In the genomic region with DNA sequence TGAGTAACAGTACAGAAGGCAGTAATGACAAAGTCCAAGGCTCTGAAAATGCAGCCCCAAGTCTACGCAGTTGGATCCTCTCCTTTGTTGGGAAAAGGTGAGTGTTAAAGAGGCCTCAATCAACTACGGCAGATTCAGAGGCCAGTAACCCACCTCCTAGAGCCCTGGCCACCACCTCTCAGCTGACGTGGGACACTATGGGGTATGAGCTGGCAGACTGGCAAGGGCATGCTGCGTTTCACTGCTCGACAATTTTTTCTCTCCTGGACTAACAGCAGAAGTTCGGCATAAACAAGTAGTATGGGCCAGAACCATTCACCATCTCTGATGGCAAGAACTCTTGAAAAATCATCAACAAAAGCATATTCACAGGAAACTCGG, we compare ENCODE assay signal across 25 cellular contexts. TPM values are rescaled to one million over a fixed set of nuclear protein-coding genes. Genes with fewer than 3 reads are reported as not detected.
DNase-seq lines count a peak whose midpoint lies in the region; ATAC-seq and TF ChIP-seq lines count a peak whose summit lies in the region.
"Had no signal": no experiment of that assay in that cellular context is flagged by ENCODE, and none has a peak within 500 bp of the region (broad histone marks: within the 10 kb centered on the region; RNA-seq: fewer than 3 reads in every experiment).

No MANE protein-coding gene starts in this region.

- H3K4me3 ChIP-seq in HEK293 (ENCODE audit: low read depth, low read length) (no peak overlapping the region), esophagus muscularis mucosa (no peak overlapping the region), right cardiac atrium (ENCODE audit: low read length) (no peak overlapping the region), gastrocnemius medialis (no peak overlapping the region), mesendoderm (ENCODE audit: low read length) (no peak overlapping the region)

- H3K4me3 Mint-ChIP-seq in WTC11 = no peak overlapping the region
- H3K4me3 Mint-ChIP-seq: activated CD4-positive, alpha-beta memory T cell treated with anti-CD3 and anti-CD28 coated beads for 36 hours; activated naive CD8-positive, alpha-beta T cell treated with anti-CD3 and anti-CD28 coated beads, Interleukin-2, amount 50 U/mL, for 24 hours; activated T-cell treated with anti-CD3 and anti-CD28 coated beads, Interleukin-2, amount 50 U/mL, for 72 hours; CD4-positive, alpha-beta memory T cell; central memory CD8-positive, alpha-beta T cell; memory B cell; stimulated activated naive CD8-positive, alpha-beta T cell treated with anti-CD3 and anti-CD28 coated beads, Interleukin-15, Interleukin-2, amounts not matched to agents 100 ng/mL and 50 ng/mL, for 24 hours had no signal

- H3K56ac ChIP-seq in mesendoderm (ENCODE audit: low read length) = no peak overlapping the region

- H3K9me3 ChIP-seq in HEK293 (ENCODE audit: control insufficient read depth, insufficient read depth, low read depth, low read length) = no peaks in the 10 kb centered on the region
- H3K9me3 ChIP-seq in esophagus muscularis mucosa = no peaks in the 10 kb centered on the region
- no peaks in the 10 kb centered on the region for H3K9me3 ChIP-seq in right cardiac atrium (ENCODE audit: control insufficient read depth, low read length)
- H3K9me3 ChIP-seq in gastrocnemius medialis = no peaks in the 10 kb centered on the region

- no peak overlapping the region for H3K18ac ChIP-seq in mesendoderm (ENCODE audit: low read length)

- peaks cover 64 to 70% of the 10 kb centered on the region in 2 experiments for H3K36me3 ChIP-seq in HEK293 (ENCODE audit: control insufficient read depth in 2 of 2, insufficient read depth in 1 of 2, low read length in 2 of 2)
- H3K36me3 ChIP-seq in esophagus muscularis mucosa = peaks cover 4 to 70% (median 56%) of the 10 kb centered on the region in 4 donors
- H3K36me3 ChIP-seq in gastrocnemius medialis = peaks cover 0 to 30% of the 10 kb centered on the region in 2 donors
- peaks cover 10% of the 10 kb centered on the region for H3K36me3 ChIP-seq in mesendoderm (ENCODE audit: control insufficient read depth, insufficient read depth, low read length)

- H3K27me3 Mint-ChIP-seq in WTC11 (ENCODE audit: low read depth) = no peaks in the 10 kb centered on the region
- H3K27me3 Mint-ChIP-seq: activated CD4-positive, alpha-beta memory T cell treated with anti-CD3 and anti-CD28 coated beads for 36 hours; activated naive CD8-positive, alpha-beta T cell treated with anti-CD3 and anti-CD28 coated beads, Interleukin-2, amount 50 U/mL, for 24 hours; CD4-positive, alpha-beta memory T cell; central memory CD8-positive, alpha-beta T cell; memory B cell; progenitor cell of endocrine pancreas; stimulated activated naive CD8-positive, alpha-beta T cell treated with anti-CD3 and anti-CD28 coated beads, Interleukin-15, Interleukin-2, amounts not matched to agents 100 ng/mL and 50 ng/mL, for 24 hours had no signal

- no peak overlapping the region for H2BK15ac ChIP-seq in mesendoderm (replicated peaks; ENCODE audit: low read depth)

- WGBS in esophagus muscularis mucosa = 78% methylated on average over 5 of the region's 7 CpGs
- WGBS in right cardiac atrium = 76% methylated on average over 7 of the region's 7 CpGs
- WGBS in mesendoderm (ENCODE audit: extremely low coverage, insufficient coverage, low lambda C conversion rate) = no CpG with 5 or more reads among the region's 7 CpGs

- no peaks in the 10 kb centered on the region for H3K27me3 ChIP-seq in esophagus muscularis mucosa
- H3K27me3 ChIP-seq in right cardiac atrium (ENCODE audit: control insufficient read depth, insufficient read depth) = no peaks in the 10 kb centered on the region
- no peaks in the 10 kb centered on the region for H3K27me3 ChIP-seq in gastrocnemius medialis
- H3K27me3 ChIP-seq in mesendoderm (ENCODE audit: insufficient read depth, low read length, poor library complexity) = no peaks in the 10 kb centered on the region

- no peaks in the 10 kb centered on the region for H3K9me3 Mint-ChIP-seq in WTC11
- H3K9me3 Mint-ChIP-seq: activated CD4-positive, alpha-beta memory T cell treated with anti-CD3 and anti-CD28 coated beads for 36 hours; activated naive CD8-positive, alpha-beta T cell treated with anti-CD3 and anti-CD28 coated beads, Interleukin-2, amount 50 U/mL, for 24 hours; activated T-cell treated with anti-CD3 and anti-CD28 coated beads, Interleukin-2, amount 50 U/mL, for 72 hours; central memory CD8-positive, alpha-beta T cell; memory B cell; stimulated activated naive CD8-positive, alpha-beta T cell treated with anti-CD3 and anti-CD28 coated beads, Interleukin-15, Interleukin-2, amounts not matched to agents 100 ng/mL and 50 ng/mL, for 24 hours had no signal

- H3K79me1 ChIP-seq in mesendoderm (ENCODE audit: low read length) = peaks cover 1% of the 10 kb centered on the region

- in situ Hi-C loops in gastrocnemius medialis (cut with MboI; ENCODE audit: low sequenced_read_pairs in 4 of 4) = loop anchor here in 1 of 4 donors (10.0 kb wide), 1 partner anchor 94 kb away; no protein-coding TSS in a partner anchor

- no peak overlapping the region for H2AK5ac ChIP-seq in mesendoderm (ENCODE audit: low read length)

- no peak overlapping the region for H4K5ac ChIP-seq in mesendoderm (ENCODE audit: low read length)

- no peaks in the 10 kb centered on the region for H3K79me2 ChIP-seq in mesendoderm (ENCODE audit: control insufficient read depth, insufficient read depth, low read length)

- H3K4me1 ChIP-seq in HEK293 (ENCODE audit: control insufficient read depth, insufficient read depth, low read length) (no peaks in the 10 kb centered on the region), esophagus muscularis mucosa (peaks cover 13 to 27% (median 21%) of the 10 kb centered on the region in 4 donors), right cardiac atrium (ENCODE audit: control insufficient read depth, insufficient read depth, low read length) (peaks cover 2% of the 10 kb centered on the region), gastrocnemius medialis (peaks cover 17 to 24% of the 10 kb centered on the region in 2 donors), mesendoderm (ENCODE audit: control insufficient read depth, low read depth, low read length) (no peaks in the 10 kb centered on the region)

- TF ChIP-seq EP300 in esophagus muscularis mucosa (IDR thresholded peaks at IDR 0.05) = no peak

- H3K4ac ChIP-seq in mesendoderm (ENCODE audit: low read depth, low read length) = no peak overlapping the region

- no peaks in the 10 kb centered on the region for H3K4me1 Mint-ChIP-seq in WTC11

- H3K27ac ChIP-seq in HEK293 (ENCODE audit: extremely low read depth, low read depth, low read length) (0 out of 2 replicates have a peak overlapping the region, but pooled peaks have one; percentile 13), esophagus muscularis mucosa (replicated peaks in 1 of 4) (peak overlapping the region; percentile 69 to 85 (median 78)), right cardiac atrium (ENCODE audit: low read length) (peak overlapping the region; percentile 77), gastrocnemius medialis (peak overlapping the region; percentile 80 to 86 (median 83)), mesendoderm (ENCODE audit: low read depth, low read length) (no peak overlapping the region)

- H3K4me2 ChIP-seq in mesendoderm (ENCODE audit: low read length) = no peak overlapping the region

- ATAC-seq in right cardiac atrium = peak in 1 of 2 donors; percentile 13
- ATAC-seq in gastrocnemius medialis = no peak
- ATAC-seq in WTC11 = no peak
- ATAC-seq: activated naive CD8-positive, alpha-beta T cell treated with anti-CD3 and anti-CD28 coated beads, Interleukin-2, amount 50 U/mL, for 24 hours; activated T-cell treated with anti-CD3 and anti-CD28 coated beads, Interleukin-2, amount 50 U/mL, for 72 hours; PC-3 had no signal

- CTCF ChIA-PET in HEK293 (lab: Yijun Ruan, JAX) = interaction anchor here (0.6 to 7.5 kb wide), 10 partner anchors 8 to 176 kb away, joined by 3 to 172 read pairs (median 20); partner anchors contain the start of gene NCBP3
- CTCF ChIA-PET in WTC11 (lab: Charles Lee) = interaction anchor here (5.3 kb wide), 1 partner anchor 91 kb away, joined by 58 read pairs; no protein-coding TSS in a partner anchor

- DNase-seq in esophagus muscularis mucosa (ENCODE audit: extremely low spot score) (no peak), right cardiac atrium (no peak), gastrocnemius medialis (no peak), WTC11 (ENCODE audit: low spot score) (no peak), NCI-H2107 treated with DMSO at 0.1 percent for 48 hours (lab: John Stamatoyannopoulos, UW; ENCODE audit: unreplicated experiment) (no peak), mesendoderm (no peak)
- DNase-seq in stimulated activated CD4-positive, alpha-beta T cell treated with anti-CD3 and anti-CD28 coated beads, Interleukin-4, amount 100 ng/mL, for 24 hours = no peak
- DNase-seq: activated CD4-positive, alpha-beta memory T cell treated with anti-CD3 and anti-CD28 coated beads for 36 hours; activated CD4-positive, alpha-beta T cell treated with anti-CD3 and anti-CD28 coated beads for 1 hour; activated naive CD4-positive, alpha-beta T cell; activated naive CD8-positive, alpha-beta T cell treated with anti-CD3 and anti-CD28 coated beads, Interleukin-2, amount 50 U/mL, for 24 hours; activated T-cell treated with anti-CD3 and anti-CD28 coated beads, Interleukin-2, amount 50 U/mL, for 72 hours; AML-193; CD4-positive, alpha-beta memory T cell; Karpas-422; NCI-H1417; NCI-H2029; NCI-H526; PC-3; T-helper 2 cell had no signal

- TF ChIP-seq CTCF in HEK293 (tag by site-specific recombination; IDR thresholded peaks at IDR 0.05) (no peak), esophagus muscularis mucosa (IDR thresholded peaks at IDR 0.05) (no peak), gastrocnemius medialis (IDR thresholded peaks at IDR 0.05 in 4 of 5, conservative IDR thresholded peaks at IDR 0.05 in 1 of 5) (no peak), WTC11 (IDR thresholded peaks at IDR 0.05) (no peak)

- peaks cover 52% of the 10 kb centered on the region for H3K36me3 Mint-ChIP-seq in WTC11

- no peak overlapping the region for H3K23ac ChIP-seq in mesendoderm (ENCODE audit: low read length)

- intact Hi-C loops in esophagus muscularis mucosa (cut with DNase I) = loop anchor here (5.0 kb wide), 1 partner anchor 92 kb away; no protein-coding TSS in a partner anchor
- intact Hi-C loops in right cardiac atrium (cut with DNase I) = loop anchor here in 2 of 4 donors (5.0 to 10.0 kb wide), 2 partner anchors 92 to 94 kb away; no protein-coding TSS in a partner anchor
- intact Hi-C loops in gastrocnemius medialis (cut with DNase I; ENCODE audit: low total_unique reads) = loop anchor here (1.0 to 5.0 kb wide), 2 partner anchors 92 to 147 kb away; no protein-coding TSS in a partner anchor

- H3K9ac ChIP-seq in mesendoderm (ENCODE audit: low read length) = no peak overlapping the region

- no peak overlapping the region for H4K8ac ChIP-seq in mesendoderm (ENCODE audit: low read depth, low read length)

- no peak overlapping the region for H3K27ac Mint-ChIP-seq in WTC11
- H3K27ac Mint-ChIP-seq: activated CD4-positive, alpha-beta memory T cell treated with anti-CD3 and anti-CD28 coated beads for 36 hours; activated naive CD8-positive, alpha-beta T cell treated with anti-CD3 and anti-CD28 coated beads, Interleukin-2, amount 50 U/mL, for 24 hours; memory B cell; progenitor cell of endocrine pancreas; stimulated activated naive CD8-positive, alpha-beta T cell treated with anti-CD3 and anti-CD28 coated beads, Interleukin-15, Interleukin-2, amounts not matched to agents 100 ng/mL and 50 ng/mL, for 24 hours had no signal

- no peak for TF ChIP-seq POLR2A in esophagus muscularis mucosa (IDR thresholded peaks at IDR 0.05; ENCODE audit: low read depth)
- TF ChIP-seq POLR2A in gastrocnemius medialis (IDR thresholded peaks at IDR 0.05) = peak in 1 of 2 donors; percentile 34

- POLR2A ChIA-PET in HEK293 (lab: Yijun Ruan, JAX) (no interaction called here), WTC11 (lab: Charles Lee) (no interaction called here)

- H2BK5ac ChIP-seq in mesendoderm (ENCODE audit: low read length) = no peak overlapping the region

- no peak overlapping the region for H2BK120ac ChIP-seq in mesendoderm (ENCODE audit: low read depth, low read length)

RNA-seq across cellular contexts. Expression of gene NCBP3, which starts 17.2 kb away (rescaled TPM):
- total RNA-seq in esophagus muscularis mucosa (10 to 100 TPM; 15.0 to 33.9 (median 21.9) TPM), right cardiac atrium (10 to 100 TPM; 24.7 to 33.5 (median 27.1) TPM), gastrocnemius medialis (10 to 100 TPM in 3 of 4 donors, 1 to 10 TPM in 1; 9.5 to 15.2 (median 14.5) TPM), WTC11 (2021) (48.7 to 51.3 TPM (median 49.6 TPM) in 3 replicates)
- polyA plus RNA-seq in right cardiac atrium = 13.9 TPM
- 29.3 TPM for polyA plus RNA-seq in mesendoderm (2013, experiment 1 of 2)
- polyA plus RNA-seq in mesendoderm (2013, experiment 2 of 2) = 27.5 TPM

RNA-seq across cellular contexts. Expression of gene ITGAE, which starts 27.9 kb away (rescaled TPM):
- total RNA-seq in esophagus muscularis mucosa (10 to 100 TPM; 16.1 to 29.5 (median 21.4) TPM), right cardiac atrium (10 to 100 TPM; 21.9 to 25.7 (median 23.1) TPM), gastrocnemius medialis (10 to 100 TPM; 10.8 to 25.0 (median 23.5) TPM), WTC11 (2021) (18.6 to 21.3 TPM (median 19.5 TPM) in 3 replicates)
- 39.4 TPM for polyA plus RNA-seq in right cardiac atrium
- 43.4 TPM for polyA plus RNA-seq in mesendoderm (2013, experiment 1 of 2)
- polyA plus RNA-seq in mesendoderm (2013, experiment 2 of 2) = 42.4 TPM
